ENCODE assay signal across 8 cellular contexts in genomic region chr14:61661471-61661988, GRCh38. TPM values are rescaled to one million over a fixed set of nuclear protein-coding genes. Genes with fewer than 3 reads are reported as not detected.
DNase-seq lines count a peak whose midpoint lies in the region; ATAC-seq and TF ChIP-seq lines count a peak whose summit lies in the region.
"Had no signal": no experiment of that assay in that cellular context is flagged by ENCODE, and none has a peak within 500 bp of the region (broad histone marks: within the 10 kb centered on the region; RNA-seq: fewer than 3 reads in every experiment).

No MANE protein-coding gene starts in this region.

- H3K4me3 Mint-ChIP-seq in stimulated activated effector memory CD8-positive, alpha-beta T cell treated with anti-CD3 and anti-CD28 coated beads, Interleukin-12 subunit alpha, Interleukin-12 subunit beta, amount 100 ng/mL, for 72 hours: peak overlapping the region; percentile 77

- peaks cover 25% of the 10 kb centered on the region for H3K36me3 Mint-ChIP-seq in stimulated activated effector memory CD8-positive, alpha-beta T cell treated with anti-CD3 and anti-CD28 coated beads, Interleukin-12 subunit alpha, Interleukin-12 subunit beta, amount 100 ng/mL, for 72 hours

- peaks cover 54% of the 10 kb centered on the region for H3K4me1 Mint-ChIP-seq in stimulated activated effector memory CD8-positive, alpha-beta T cell treated with anti-CD3 and anti-CD28 coated beads, Interleukin-12 subunit alpha, Interleukin-12 subunit beta, amount 100 ng/mL, for 72 hours

- H3K9me3 Mint-ChIP-seq in stimulated activated effector memory CD8-positive, alpha-beta T cell treated with anti-CD3 and anti-CD28 coated beads, Interleukin-12 subunit alpha, Interleukin-12 subunit beta, amount 100 ng/mL, for 72 hours: no peaks in the 10 kb centered on the region

- peak; percentile 80 for DNase-seq in astrocyte of the cerebellum (ENCODE audit: low read depth)
- DNase-seq in stimulated activated effector memory CD8-positive, alpha-beta T cell treated with anti-CD3 and anti-CD28 coated beads, Interleukin-12 subunit alpha, Interleukin-12 subunit beta, amount 100 ng/mL, for 72 hours (ENCODE audit: low spot score in 2 of 2): no peak
- DNase-seq in mucosa of gallbladder (ENCODE audit: low spot score): no peak
- DNase-seq: psoas muscle had no signal

- H3K27ac Mint-ChIP-seq in stimulated activated effector memory CD8-positive, alpha-beta T cell treated with anti-CD3 and anti-CD28 coated beads, Interleukin-12 subunit alpha, Interleukin-12 subunit beta, amount 100 ng/mL, for 72 hours: peak overlapping the region; percentile 93

- in situ Hi-C loops in astrocyte of the cerebellum (cut with HindIII; ENCODE audit: low sequenced_read_pairs): no loop called here

- H3K4me3 ChIP-seq in astrocyte of the cerebellum (ENCODE audit: low read depth, low read length): no peak overlapping the region
- H3K4me3 ChIP-seq: psoas muscle had no signal

- no peak for TF ChIP-seq CTCF in astrocyte of the cerebellum (IDR thresholded peaks at IDR 0.05; ENCODE audit: low read depth, low read length, missing control alignments)

- ATAC-seq in GM19324 (IDR thresholded peaks at IDR 0.05; ENCODE audit: low FRiP score, unreplicated experiment): peak; percentile 38
- ATAC-seq in HG03280 (IDR thresholded peaks at IDR 0.05; ENCODE audit: unreplicated experiment): peak; percentile 35
- peak; percentile 39 for ATAC-seq in stimulated activated effector memory CD8-positive, alpha-beta T cell treated with anti-CD3 and anti-CD28 coated beads, Interleukin-12 subunit alpha, Interleukin-12 subunit beta, amount 100 ng/mL, for 72 hours
- ATAC-seq in GM19395 (IDR thresholded peaks at IDR 0.05; ENCODE audit: unreplicated experiment): no peak
- ATAC-seq in GM21576 (IDR thresholded peaks at IDR 0.05; ENCODE audit: unreplicated experiment): no peak

RNA-seq across cellular contexts. Expression of gene HIF1A, which starts 33.8 kb away (rescaled TPM):
- 181 TPM for total RNA-seq in mucosa of gallbladder

Comparison
In these comparisons a context has a peak if more than half of its experiments do, and no peak if none do; other contexts are left out.
1. ATAC-seq: peak in GM19324 (single experiment), HG03280 (single experiment) and stimulated activated effector memory CD8-positive, alpha-beta T cell treated with anti-CD3 and anti-CD28 coated beads, Interleukin-12 subunit alpha, Interleukin-12 subunit beta, amount 100 ng/mL, for 72 hours (single experiment); none in GM19395 (single experiment) and GM21576 (single experiment).